ENCODE assay signal across 30 cellular contexts in genomic region chrX:70088791-70089190, GRCh38. TPM values are rescaled to one million over a fixed set of nuclear protein-coding genes. Genes with fewer than 3 reads are reported as not detected.
"Had no signal": no experiment of that assay in that cellular context is flagged by ENCODE, and none has a peak within 500 bp of the region (broad histone marks: within the 10 kb centered on the region; RNA-seq: fewer than 3 reads in every experiment).

No MANE protein-coding gene starts in this region.

- DNase-seq: effector CD8-positive, alpha-beta T cell; heart left ventricle; hippocampal formation; kidney glomerular epithelial cell; left ventricle myocardium inferior; lower lobe of right lung; midbrain; naive B cell; psoas muscle; spleen; stimulated activated CD4-positive, alpha-beta T cell treated with anti-CD3 and anti-CD28 coated beads, Interleukin-15, amount 100 ng/mL, for 24 hours; stimulated activated CD4-positive, alpha-beta T cell treated with anti-CD3 and anti-CD28 coated beads, Interleukin-1b, Interleukin-23, amount 100 ng/mL, for 48 hours; stimulated activated CD4-positive, alpha-beta T cell treated with anti-CD3 and anti-CD28 coated beads, Interleukin-4, amount 100 ng/mL, for 24 hours; upper lobe of right lung had no signal

- H3K36me3 Mint-ChIP-seq: memory B cell; naive B cell; stimulated activated memory B cell treated with anti-CD40 and anti-IgM and Interleukin-4, amounts not matched to agents 10 μg/mL and 1 μg/mL and 100 μg/mL, for 72 hours had no signal

- H3K9me3 Mint-ChIP-seq: memory B cell; naive B cell; stimulated activated memory B cell treated with anti-CD40 and anti-IgM and Interleukin-4, amounts not matched to agents 10 μg/mL and 1 μg/mL and 100 μg/mL, for 72 hours; stimulated activated naive CD8-positive, alpha-beta T cell treated with anti-CD3 and anti-CD28 coated beads, Interleukin-15, Interleukin-2, amounts not matched to agents 100 ng/mL and 50 ng/mL, for 24 hours had no signal

- H3K36me3 ChIP-seq: heart left ventricle, left ventricle myocardium inferior, lower lobe of right lung, spleen, tibial nerve, upper lobe of right lung, vagina had no signal

- H3K4me3 Mint-ChIP-seq: memory B cell; nephron; stimulated activated memory B cell treated with anti-CD40 and anti-IgM and Interleukin-4, amounts not matched to agents 10 μg/mL and 1 μg/mL and 100 μg/mL, for 72 hours; stimulated activated naive CD8-positive, alpha-beta T cell treated with anti-CD3 and anti-CD28 coated beads, Interleukin-15, Interleukin-2, amounts not matched to agents 100 ng/mL and 50 ng/mL, for 24 hours had no signal

- H3K4me3 ChIP-seq: coronary artery, heart left ventricle, left ventricle myocardium inferior, lower lobe of right lung, psoas muscle, spleen, tibial nerve, upper lobe of right lung, vagina had no signal

- H3K9me3 ChIP-seq: heart left ventricle, left ventricle myocardium inferior, lower lobe of right lung, psoas muscle, spleen, tibial nerve, upper lobe of right lung, vagina had no signal

- FAIRE-seq: frontal cortex had no signal

- H3K27me3 ChIP-seq: spleen, upper lobe of right lung, vagina had no signal

- H3K27me3 Mint-ChIP-seq: stimulated activated memory B cell treated with anti-CD40 and anti-IgM and Interleukin-4, amounts not matched to agents 10 μg/mL and 1 μg/mL and 100 μg/mL, for 72 hours; stimulated activated naive CD8-positive, alpha-beta T cell treated with anti-CD3 and anti-CD28 coated beads, Interleukin-15, Interleukin-2, amounts not matched to agents 100 ng/mL and 50 ng/mL, for 24 hours had no signal

- H3K27ac ChIP-seq: coronary artery, lower lobe of right lung, psoas muscle, tibial nerve, upper lobe of right lung, vagina had no signal

- H3K4me1 Mint-ChIP-seq: naive B cell; stimulated activated memory B cell treated with anti-CD40 and anti-IgM and Interleukin-4, amounts not matched to agents 10 μg/mL and 1 μg/mL and 100 μg/mL, for 72 hours had no signal

- ATAC-seq: esophagus mucosa; heart left ventricle; lower lobe of right lung; psoas muscle; sciatic nerve; stimulated activated memory B cell treated with anti-CD40 and anti-IgM and Interleukin-4, amounts not matched to agents 10 μg/mL and 1 μg/mL and 100 μg/mL, for 72 hours; upper lobe of right lung had no signal

- H3K27ac Mint-ChIP-seq: memory B cell; stimulated activated memory B cell treated with anti-CD40 and anti-IgM and Interleukin-4, amounts not matched to agents 10 μg/mL and 1 μg/mL and 100 μg/mL, for 72 hours; stimulated activated naive CD8-positive, alpha-beta T cell treated with anti-CD3 and anti-CD28 coated beads, Interleukin-15, Interleukin-2, amounts not matched to agents 100 ng/mL and 50 ng/mL, for 24 hours had no signal

- H3K4me1 ChIP-seq: spleen, upper lobe of right lung, vagina had no signal

RNA-seq across cellular contexts. Expression of gene OTUD6A, which starts 26.5 kb away (rescaled TPM):
- total RNA-seq: dermis microvascular lymphatic vessel endothelial cell, esophagus mucosa, fibroblast of lung, frontal cortex, glomerular endothelial cell, heart left ventricle, left ventricle myocardium inferior, lower lobe of right lung, omental fat pad, psoas muscle, sciatic nerve, skeletal muscle tissue, spleen, temporal lobe, tibial nerve, upper lobe of right lung, vagina had no signal
- polyA plus RNA-seq: fibroblast of lung, heart left ventricle, psoas muscle, spleen had no signal

RNA-seq across cellular contexts. Expression of gene AWAT2, which starts 39.1 kb away (rescaled TPM):
- total RNA-seq: esophagus mucosa, fibroblast of lung, frontal cortex, glomerular endothelial cell, heart left ventricle, left ventricle myocardium inferior, omental fat pad, psoas muscle, sciatic nerve, skeletal muscle tissue, spleen, temporal lobe, tibial nerve, vagina had no signal
- polyA plus RNA-seq: fibroblast of lung, heart left ventricle, psoas muscle, spleen had no signal
